13 cellular contexts compared by ENCODE assay signal in genomic region chr17:20159406-20160075, GRCh38.
"Had no signal": no experiment of that assay in that cellular context is flagged by ENCODE, and none has a peak within 500 bp of the region (broad histone marks: within the 10 kb centered on the region; RNA-seq: fewer than 3 reads in every experiment).

No MANE protein-coding gene starts in this region.

- H3K36me3 Mint-ChIP-seq: activated naive CD4-positive, alpha-beta T cell treated with anti-CD3 and anti-CD28 coated beads, Interleukin-2, amount 50 U/mL, for 24 hours; naive thymus-derived CD8-positive, alpha-beta T cell had no signal

- H3K9me3 Mint-ChIP-seq: activated CD4-positive, alpha-beta T cell treated with anti-CD3 and anti-CD28 coated beads, Interleukin-2, amount 10 ng/mL, durations not matched to agents 24 days and 14 days; activated naive CD4-positive, alpha-beta T cell treated with anti-CD3 and anti-CD28 coated beads, Interleukin-2, amount 50 U/mL, for 24 hours; activated T-cell treated with anti-CD3 and anti-CD28 coated beads, Interleukin-2, amount 50 U/mL, for 4 hours; dendritic cell treated with granulocyte-macrophage colony-stimulating factor and Interleukin-4, amounts not matched to agents 40 ng/mL and 50 ng/mL, for 4 days; naive thymus-derived CD8-positive, alpha-beta T cell; stimulated activated naive B cell treated with anti-CD40 and anti-IgM and Interleukin-4, amounts not matched to agents 10 μg/mL and 1 μg/mL and 100 μg/mL, for 72 hours had no signal

- H3K27me3 Mint-ChIP-seq: activated naive CD4-positive, alpha-beta T cell treated with anti-CD3 and anti-CD28 coated beads, Interleukin-2, amount 50 U/mL, for 24 hours; stimulated activated naive B cell treated with anti-CD40 and anti-IgM and Interleukin-4, amounts not matched to agents 10 μg/mL and 1 μg/mL and 100 μg/mL, for 72 hours had no signal

- H3K4me3 ChIP-seq: esophagus muscularis mucosa had no signal

- ATAC-seq: activated T-cell treated with anti-CD3 and anti-CD28 coated beads, Interleukin-2, amount 50 U/mL, for 4 hours; left cardiac atrium; naive thymus-derived CD8-positive, alpha-beta T cell; stimulated activated naive B cell treated with anti-CD40 and anti-IgM and Interleukin-4, amounts not matched to agents 10 μg/mL and 1 μg/mL and 100 μg/mL, for 72 hours had no signal

- H3K27ac Mint-ChIP-seq: activated CD4-positive, alpha-beta T cell treated with anti-CD3 and anti-CD28 coated beads, Interleukin-2, amount 10 ng/mL, durations not matched to agents 24 days and 14 days; activated naive CD4-positive, alpha-beta T cell treated with anti-CD3 and anti-CD28 coated beads, Interleukin-2, amount 50 U/mL, for 24 hours; naive thymus-derived CD8-positive, alpha-beta T cell; stimulated activated naive B cell treated with anti-CD40 and anti-IgM and Interleukin-4, amounts not matched to agents 10 μg/mL and 1 μg/mL and 100 μg/mL, for 72 hours had no signal

- H3K4me3 Mint-ChIP-seq: activated CD4-positive, alpha-beta T cell treated with anti-CD3 and anti-CD28 coated beads, Interleukin-2, amount 10 ng/mL, durations not matched to agents 24 days and 14 days; activated naive CD4-positive, alpha-beta T cell treated with anti-CD3 and anti-CD28 coated beads, Interleukin-2, amount 50 U/mL, for 24 hours; activated T-cell treated with anti-CD3 and anti-CD28 coated beads, Interleukin-2, amount 50 U/mL, for 4 hours; dendritic cell treated with granulocyte-macrophage colony-stimulating factor and Interleukin-4, amounts not matched to agents 40 ng/mL and 50 ng/mL, for 4 days; naive thymus-derived CD8-positive, alpha-beta T cell; stimulated activated naive B cell treated with anti-CD40 and anti-IgM and Interleukin-4, amounts not matched to agents 10 μg/mL and 1 μg/mL and 100 μg/mL, for 72 hours had no signal

- DNase-seq: activated CD4-positive, alpha-beta T cell treated with anti-CD3 and anti-CD28 coated beads, Interleukin-2, amount 10 ng/mL, durations not matched to agents 24 days and 14 days; activated CD8-positive, alpha-beta memory T cell treated with anti-CD3 and anti-CD28 coated beads, Interleukin-2, amount 50 U/mL, for 4 hours; activated effector memory CD4-positive, alpha-beta T cell treated with Interleukin-2 at 50 U/mL for 16 hours; activated T-cell treated with anti-CD3 and anti-CD28 coated beads, Interleukin-2, amount 50 U/mL, for 4 hours; effector CD8-positive, alpha-beta T cell; left cardiac atrium; mesendoderm; naive thymus-derived CD8-positive, alpha-beta T cell; stimulated activated naive B cell treated with anti-CD40 and anti-IgM and Interleukin-4, amounts not matched to agents 10 μg/mL and 1 μg/mL and 100 μg/mL, for 72 hours; T1000 had no signal
